In the genomic region with DNA sequence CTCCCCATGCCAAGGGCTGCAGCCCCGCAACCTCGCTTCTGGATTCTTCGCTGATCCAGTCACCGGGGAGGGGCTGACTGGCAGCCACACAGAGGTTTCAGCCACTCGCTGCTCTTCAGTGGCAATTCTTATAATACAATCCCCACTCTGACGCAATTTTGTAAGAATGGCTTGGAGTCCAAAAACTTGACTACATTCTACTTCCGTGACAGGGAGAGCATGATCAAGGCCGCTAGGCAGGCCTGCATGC, we compare ENCODE assay signal across 8 cellular contexts. TPM values are rescaled to one million over a fixed set of nuclear protein-coding genes. Genes with fewer than 3 reads are reported as not detected.
DNase-seq lines count a peak whose midpoint lies in the region; ATAC-seq and TF ChIP-seq lines count a peak whose summit lies in the region.

No MANE protein-coding gene starts in this region.

- peak overlapping the region; percentile 68 for H3K27ac Mint-ChIP-seq in activated naive CD4-positive, alpha-beta T cell treated with anti-CD3 and anti-CD28 coated beads, Interleukin-2, amount 50 U/mL, for 24 hours
- peak overlapping the region; percentile 53 for H3K27ac Mint-ChIP-seq in central memory CD8-positive, alpha-beta T cell (ENCODE audit: low read depth)

- H3K4me3 Mint-ChIP-seq in activated naive CD4-positive, alpha-beta T cell treated with anti-CD3 and anti-CD28 coated beads, Interleukin-2, amount 50 U/mL, for 24 hours, result peak overlapping the region; percentile 82
- peak overlapping the region; percentile 85 for H3K4me3 Mint-ChIP-seq in central memory CD8-positive, alpha-beta T cell

- no peak for DNase-seq in activated naive CD4-positive, alpha-beta T cell treated with anti-CD3 and anti-CD28 coated beads, Interleukin-2, amount 50 U/mL, for 16 hours
- no peak for DNase-seq in central memory CD8-positive, alpha-beta T cell (ENCODE audit: low spot score in 2 of 2)
- DNase-seq in mucosa of descending colon, result no peak
- no peak for DNase-seq in NCI-H446 (lab: John Stamatoyannopoulos, UW)
- no peak for DNase-seq in COR-L47 (lab: John Stamatoyannopoulos, UW)

- H3K4me1 ChIP-seq in mucosa of descending colon (ENCODE audit: low read depth), result peaks cover 20% of the 10 kb centered on the region

- H3K4me1 Mint-ChIP-seq in activated naive CD4-positive, alpha-beta T cell treated with anti-CD3 and anti-CD28 coated beads, Interleukin-2, amount 50 U/mL, for 24 hours, result peaks cover 35% of the 10 kb centered on the region
- peaks cover 29% of the 10 kb centered on the region for H3K4me1 Mint-ChIP-seq in central memory CD8-positive, alpha-beta T cell

- H3K9me3 ChIP-seq in mucosa of descending colon, result no peaks in the 10 kb centered on the region

- H3K9me3 Mint-ChIP-seq in activated naive CD4-positive, alpha-beta T cell treated with anti-CD3 and anti-CD28 coated beads, Interleukin-2, amount 50 U/mL, for 24 hours, result no peaks in the 10 kb centered on the region
- H3K9me3 Mint-ChIP-seq in central memory CD8-positive, alpha-beta T cell, result no peaks in the 10 kb centered on the region

- intact Hi-C loops in mucosa of descending colon (cut with DNase I, micrococcal nuclease), result no loop called here

- no peak for ATAC-seq in central memory CD8-positive, alpha-beta T cell (replicated peaks; ENCODE audit: extremely low read depth, poor library complexity, severe bottlenecking)
- ATAC-seq in mucosa of descending colon (peak; percentile 47), HG03139 (IDR thresholded peaks at IDR 0.05; ENCODE audit: unreplicated experiment) (no peak), HG03378 (IDR thresholded peaks at IDR 0.05; ENCODE audit: unreplicated experiment) (no peak)

- no peak for TF ChIP-seq CTCF in mucosa of descending colon (IDR thresholded peaks at IDR 0.05)

- H3K36me3 Mint-ChIP-seq in activated naive CD4-positive, alpha-beta T cell treated with anti-CD3 and anti-CD28 coated beads, Interleukin-2, amount 50 U/mL, for 24 hours, result peaks cover 1% of the 10 kb centered on the region
- H3K36me3 Mint-ChIP-seq in central memory CD8-positive, alpha-beta T cell (ENCODE audit: insufficient read depth), result no peaks in the 10 kb centered on the region

- no peak overlapping the region for H3K4me3 ChIP-seq in mucosa of descending colon

- H3K27me3 Mint-ChIP-seq in activated naive CD4-positive, alpha-beta T cell treated with anti-CD3 and anti-CD28 coated beads, Interleukin-2, amount 50 U/mL, for 24 hours, result no peaks in the 10 kb centered on the region
- no peaks in the 10 kb centered on the region for H3K27me3 Mint-ChIP-seq in central memory CD8-positive, alpha-beta T cell

- no peaks in the 10 kb centered on the region for H3K36me3 ChIP-seq in mucosa of descending colon (ENCODE audit: low read depth)

RNA-seq across cellular contexts. Expression of a gene that starts 14.9 kb away (rescaled TPM):
- total RNA-seq in mucosa of descending colon, result 10 to 100 TPM; 10.5 to 27.5 (median 14.8) TPM

RNA-seq across cellular contexts. Expression of a gene that starts 44.8 kb away (rescaled TPM):
- total RNA-seq in mucosa of descending colon, result 10 to 100 TPM; 30.4 to 40.0 (median 38.3) TPM
